ENCODE assay signal across 1 cellular context in the genomic region with DNA sequence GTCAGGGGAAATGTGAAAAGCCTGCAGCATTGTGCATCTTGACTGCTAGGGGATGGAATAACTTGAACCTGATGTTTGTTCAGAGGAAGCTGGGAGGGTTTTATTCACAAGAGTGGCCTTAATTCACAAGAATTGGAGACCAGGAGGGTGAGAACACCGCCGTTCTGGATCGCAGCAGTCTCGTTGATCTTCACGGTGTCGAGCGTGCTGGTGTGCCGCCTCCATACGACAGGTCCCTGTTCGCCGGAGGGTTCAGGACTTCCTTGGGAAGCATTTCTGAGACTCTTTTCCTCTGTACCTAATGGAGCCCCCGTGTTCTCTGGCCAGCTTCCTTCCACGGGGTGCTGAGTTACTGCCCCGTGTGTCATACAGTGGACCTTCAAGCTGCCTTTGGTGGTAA.
TF ChIP-seq lines count a peak whose summit lies in the region.

No MANE protein-coding gene starts in this region.

TF ChIP-seq in WTC11, 78 proteins besides CTCF, POLR2A, EP300 and RAD21 (continued from another document):
- TF ChIP-seq, protein P1, sequence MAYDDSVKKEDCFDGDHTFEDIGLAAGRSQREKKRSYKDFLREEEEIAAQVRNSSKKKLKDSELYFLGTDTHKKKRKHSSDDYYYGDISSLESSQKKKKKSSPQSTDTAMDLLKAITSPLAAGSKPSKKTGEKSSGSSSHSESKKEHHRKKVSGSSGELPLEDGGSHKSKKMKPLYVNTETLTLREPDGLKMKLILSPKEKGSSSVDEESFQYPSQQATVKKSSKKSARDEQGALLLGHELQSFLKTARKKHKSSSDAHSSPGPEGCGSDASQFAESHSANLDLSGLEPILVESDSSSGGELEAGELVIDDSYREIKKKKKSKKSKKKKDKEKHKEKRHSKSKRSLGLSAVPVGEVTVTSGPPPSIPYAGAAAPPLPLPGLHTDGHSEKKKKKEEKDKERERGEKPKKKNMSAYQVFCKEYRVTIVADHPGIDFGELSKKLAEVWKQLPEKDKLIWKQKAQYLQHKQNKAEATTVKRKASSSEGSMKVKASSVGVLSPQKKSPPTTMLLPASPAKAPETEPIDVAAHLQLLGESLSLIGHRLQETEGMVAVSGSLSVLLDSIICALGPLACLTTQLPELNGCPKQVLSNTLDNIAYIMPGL (CRISPR knock-in tag; IDR thresholded peaks at IDR 0.05), result no peak
- no peak for TF ChIP-seq ELF4 (CRISPR knock-in tag; IDR thresholded peaks at IDR 0.05; ENCODE audit: low read depth)
